2 cellular contexts compared by ENCODE assay signal in the genomic region with DNA sequence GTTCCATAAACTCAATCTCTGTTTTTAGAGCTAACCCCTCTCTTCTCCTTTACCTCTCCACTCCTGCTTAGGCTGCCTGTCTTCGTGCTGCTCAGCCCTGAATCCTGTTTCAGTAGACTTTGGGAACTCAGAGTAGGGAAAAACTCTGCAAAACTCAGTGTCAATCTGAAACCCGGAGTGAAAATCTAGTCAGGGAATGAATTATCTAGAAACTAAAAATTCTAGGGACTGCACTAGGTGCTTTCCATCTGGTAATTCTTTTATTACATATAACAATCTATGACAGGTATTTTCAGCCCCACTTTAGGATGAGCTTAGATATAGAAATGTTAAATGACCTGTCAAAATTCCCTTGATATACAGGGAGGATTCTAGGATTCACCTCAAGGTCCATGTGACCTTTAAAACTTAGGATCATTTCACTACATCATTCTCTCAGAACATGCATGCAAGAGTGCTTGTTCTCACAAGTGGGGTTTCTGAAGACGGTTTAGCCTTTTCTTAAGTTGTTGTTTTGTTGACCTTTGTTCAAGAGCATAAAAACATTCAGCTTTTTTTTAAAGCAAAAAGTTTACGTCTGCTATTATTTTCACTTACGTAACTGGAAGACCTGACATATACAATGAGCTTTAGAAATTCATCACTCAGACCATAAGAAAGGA.
TF ChIP-seq lines count a peak whose summit lies in the region.

No MANE protein-coding gene starts in this region.

TF ChIP-seq in WTC11, 78 proteins besides CTCF, POLR2A, EP300 and RAD21 (continues in another document):
- TF ChIP-seq ZMAT4 (CRISPR knock-in tag; IDR thresholded peaks at IDR 0.05) (no peak), PRDM15 (CRISPR knock-in tag; IDR thresholded peaks at IDR 0.05) (no peak), HMGA2 (CRISPR knock-in tag; IDR thresholded peaks at IDR 0.05) (no peak), KAT7 (CRISPR knock-in tag; IDR thresholded peaks at IDR 0.05; ENCODE audit: borderline replicate concordance) (no peak), SOX15 (CRISPR knock-in tag; IDR thresholded peaks at IDR 0.05) (no peak), ESRRA (CRISPR knock-in tag; IDR thresholded peaks at IDR 0.05; ENCODE audit: borderline replicate concordance) (no peak), MYBL2 (CRISPR knock-in tag; IDR thresholded peaks at IDR 0.05) (no peak), PRRX2 (CRISPR knock-in tag; IDR thresholded peaks at IDR 0.05) (no peak), E2F5 (CRISPR knock-in tag; IDR thresholded peaks at IDR 0.05) (no peak)
- TF ChIP-seq, protein P1, sequence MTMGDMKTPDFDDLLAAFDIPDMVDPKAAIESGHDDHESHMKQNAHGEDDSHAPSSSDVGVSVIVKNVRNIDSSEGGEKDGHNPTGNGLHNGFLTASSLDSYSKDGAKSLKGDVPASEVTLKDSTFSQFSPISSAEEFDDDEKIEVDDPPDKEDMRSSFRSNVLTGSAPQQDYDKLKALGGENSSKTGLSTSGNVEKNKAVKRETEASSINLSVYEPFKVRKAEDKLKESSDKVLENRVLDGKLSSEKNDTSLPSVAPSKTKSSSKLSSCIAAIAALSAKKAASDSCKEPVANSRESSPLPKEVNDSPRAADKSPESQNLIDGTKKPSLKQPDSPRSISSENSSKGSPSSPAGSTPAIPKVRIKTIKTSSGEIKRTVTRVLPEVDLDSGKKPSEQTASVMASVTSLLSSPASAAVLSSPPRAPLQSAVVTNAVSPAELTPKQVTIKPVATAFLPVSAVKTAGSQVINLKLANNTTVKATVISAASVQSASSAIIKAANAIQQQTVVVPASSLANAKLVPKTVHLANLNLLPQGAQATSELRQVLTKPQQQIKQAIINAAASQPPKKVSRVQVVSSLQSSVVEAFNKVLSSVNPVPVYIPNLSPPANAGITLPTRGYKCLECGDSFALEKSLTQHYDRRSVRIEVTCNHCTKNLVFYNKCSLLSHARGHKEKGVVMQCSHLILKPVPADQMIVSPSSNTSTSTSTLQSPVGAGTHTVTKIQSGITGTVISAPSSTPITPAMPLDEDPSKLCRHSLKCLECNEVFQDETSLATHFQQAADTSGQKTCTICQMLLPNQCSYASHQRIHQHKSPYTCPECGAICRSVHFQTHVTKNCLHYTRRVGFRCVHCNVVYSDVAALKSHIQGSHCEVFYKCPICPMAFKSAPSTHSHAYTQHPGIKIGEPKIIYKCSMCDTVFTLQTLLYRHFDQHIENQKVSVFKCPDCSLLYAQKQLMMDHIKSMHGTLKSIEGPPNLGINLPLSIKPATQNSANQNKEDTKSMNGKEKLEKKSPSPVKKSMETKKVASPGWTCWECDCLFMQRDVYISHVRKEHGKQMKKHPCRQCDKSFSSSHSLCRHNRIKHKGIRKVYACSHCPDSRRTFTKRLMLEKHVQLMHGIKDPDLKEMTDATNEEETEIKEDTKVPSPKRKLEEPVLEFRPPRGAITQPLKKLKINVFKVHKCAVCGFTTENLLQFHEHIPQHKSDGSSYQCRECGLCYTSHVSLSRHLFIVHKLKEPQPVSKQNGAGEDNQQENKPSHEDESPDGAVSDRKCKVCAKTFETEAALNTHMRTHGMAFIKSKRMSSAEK (CRISPR knock-in tag; IDR thresholded peaks at IDR 0.05; ENCODE audit: borderline replicate concordance), result no peak
- TF ChIP-seq, protein P2, sequence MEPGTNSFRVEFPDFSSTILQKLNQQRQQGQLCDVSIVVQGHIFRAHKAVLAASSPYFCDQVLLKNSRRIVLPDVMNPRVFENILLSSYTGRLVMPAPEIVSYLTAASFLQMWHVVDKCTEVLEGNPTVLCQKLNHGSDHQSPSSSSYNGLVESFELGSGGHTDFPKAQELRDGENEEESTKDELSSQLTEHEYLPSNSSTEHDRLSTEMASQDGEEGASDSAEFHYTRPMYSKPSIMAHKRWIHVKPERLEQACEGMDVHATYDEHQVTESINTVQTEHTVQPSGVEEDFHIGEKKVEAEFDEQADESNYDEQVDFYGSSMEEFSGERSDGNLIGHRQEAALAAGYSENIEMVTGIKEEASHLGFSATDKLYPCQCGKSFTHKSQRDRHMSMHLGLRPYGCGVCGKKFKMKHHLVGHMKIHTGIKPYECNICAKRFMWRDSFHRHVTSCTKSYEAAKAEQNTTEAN (CRISPR knock-in tag; IDR thresholded peaks at IDR 0.05), result no peak
- TF ChIP-seq, protein P3, sequence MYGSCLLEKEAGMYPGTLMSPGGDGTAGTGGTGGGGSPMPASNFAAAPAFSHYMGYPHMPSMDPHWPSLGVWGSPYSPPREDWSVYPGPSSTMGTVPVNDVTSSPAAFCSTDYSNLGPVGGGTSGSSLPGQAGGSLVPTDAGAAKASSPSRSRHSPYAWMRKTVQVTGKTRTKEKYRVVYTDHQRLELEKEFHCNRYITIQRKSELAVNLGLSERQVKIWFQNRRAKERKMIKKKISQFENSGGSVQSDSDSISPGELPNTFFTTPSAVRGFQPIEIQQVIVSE (CRISPR knock-in tag; IDR thresholded peaks at IDR 0.05; ENCODE audit: borderline replicate concordance), result no peak

TF ChIP-seq in HepG2, 621 proteins besides CTCF, POLR2A, EP300 and RAD21 (continued from another document):
- no peak for TF ChIP-seq TEF (CRISPR knock-in tag; IDR thresholded peaks at IDR 0.05)
- TF ChIP-seq, protein P4, sequence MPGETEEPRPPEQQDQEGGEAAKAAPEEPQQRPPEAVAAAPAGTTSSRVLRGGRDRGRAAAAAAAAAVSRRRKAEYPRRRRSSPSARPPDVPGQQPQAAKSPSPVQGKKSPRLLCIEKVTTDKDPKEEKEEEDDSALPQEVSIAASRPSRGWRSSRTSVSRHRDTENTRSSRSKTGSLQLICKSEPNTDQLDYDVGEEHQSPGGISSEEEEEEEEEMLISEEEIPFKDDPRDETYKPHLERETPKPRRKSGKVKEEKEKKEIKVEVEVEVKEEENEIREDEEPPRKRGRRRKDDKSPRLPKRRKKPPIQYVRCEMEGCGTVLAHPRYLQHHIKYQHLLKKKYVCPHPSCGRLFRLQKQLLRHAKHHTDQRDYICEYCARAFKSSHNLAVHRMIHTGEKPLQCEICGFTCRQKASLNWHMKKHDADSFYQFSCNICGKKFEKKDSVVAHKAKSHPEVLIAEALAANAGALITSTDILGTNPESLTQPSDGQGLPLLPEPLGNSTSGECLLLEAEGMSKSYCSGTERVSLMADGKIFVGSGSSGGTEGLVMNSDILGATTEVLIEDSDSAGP (CRISPR knock-in tag; IDR thresholded peaks at IDR 0.05; ENCODE audit: borderline replicate concordance), result no peak
- TF ChIP-seq CREM (IDR thresholded peaks at IDR 0.05), result no peak
- TF ChIP-seq CREM (CRISPR knock-in tag; IDR thresholded peaks at IDR 0.05), result no peak
- no peak for TF ChIP-seq ZNF556 (CRISPR knock-in tag; IDR thresholded peaks at IDR 0.05; ENCODE audit: borderline replicate concordance)
- no peak for TF ChIP-seq ZNF687 (CRISPR knock-in tag; IDR thresholded peaks at IDR 0.05)
- no peak for TF ChIP-seq XBP1 (CRISPR knock-in tag; IDR thresholded peaks at IDR 0.05)
- no peak for TF ChIP-seq HNRNPLL (IDR thresholded peaks at IDR 0.05; ENCODE audit: low read depth, low read length, poor library complexity, severe bottlenecking)
- TF ChIP-seq HMGXB4 (CRISPR knock-in tag; IDR thresholded peaks at IDR 0.05; ENCODE audit: borderline replicate concordance in 1 of 2, low read depth in 1 of 2), result no peak
